ENCODE assay signal across 28 cellular contexts in genomic region chr17:80660527-80661198, GRCh38.
DNase-seq lines count a peak whose midpoint lies in the region; ATAC-seq, FAIRE-seq and TF ChIP-seq lines count a peak whose summit lies in the region.
"Had no signal": no experiment of that assay in that cellular context is flagged by ENCODE, and none has a peak within 500 bp of the region (broad histone marks: within the 10 kb centered on the region; RNA-seq: fewer than 3 reads in every experiment).

No MANE protein-coding gene starts in this region.

- 70% methylated on average over 11 of the region's 13 CpGs for WGBS in K562 (ENCODE audit: insufficient coverage, low coverage, missing lambda C conversion rate)

- peak overlapping the region; percentile 18 for H3K27ac Mint-ChIP-seq in activated naive CD4-positive, alpha-beta T cell treated with anti-CD3 and anti-CD28 coated beads, Interleukin-2, amount 50 U/mL, for 24 hours
- H3K27ac Mint-ChIP-seq in activated naive CD4-positive, alpha-beta T cell treated with anti-CD3 and anti-CD28 coated beads, Interleukin-2, amount 50 U/mL, for 72 hours: no peak overlapping the region
- H3K27ac Mint-ChIP-seq: activated B cell treated with CpG ODN at 0.5 μM for 24 hours, B cell, mesothelial cell of epicardium, progenitor cell of endocrine pancreas, type B pancreatic cell had no signal

- intact Hi-C loops in HCT116 (cut with micrococcal nuclease): no loop called here
- intact Hi-C loops in K562 (cut with micrococcal nuclease): no loop called here

- no peaks in the 10 kb centered on the region for H3K36me3 ChIP-seq in HCT116 (ENCODE audit: control insufficient read depth in 1 of 2, insufficient read depth in 2 of 2, low read length in 2 of 2)
- no peaks in the 10 kb centered on the region for H3K36me3 ChIP-seq in K562 (ENCODE audit: control insufficient read depth, insufficient read depth, low read length)
- no peaks in the 10 kb centered on the region for H3K36me3 ChIP-seq in osteoblast (ENCODE audit: insufficient read depth, low read length)
- H3K36me3 ChIP-seq: sigmoid colon had no signal

- H3K4me3 ChIP-seq in HCT116 (replicated peaks in 1 of 2; ENCODE audit: low read depth in 1 of 2, low read length in 2 of 2): no peak overlapping the region
- H3K4me3 ChIP-seq in K562: no peak overlapping the region
- H3K4me3 ChIP-seq in osteoblast (ENCODE audit: insufficient read depth, low read length): no peak overlapping the region
- H3K4me3 ChIP-seq: sigmoid colon had no signal

- no peak for DNase-seq in activated naive CD4-positive, alpha-beta T cell treated with anti-CD3 and anti-CD28 coated beads, Interleukin-2, amount 50 U/mL, for 72 hours (ENCODE audit: low spot score in 2 of 2)
- no peak for DNase-seq in HCT116 (ENCODE audit: low read depth, low spot score)
- peak; percentile 28 to 57 (median 38) for DNase-seq in K562 (ENCODE audit: extremely low read depth in 1 of 4, low spot score in 3 of 4)
- peak; percentile 36 for DNase-seq in osteoblast (ENCODE audit: insufficient read length, low spot score, missing footprints)
- DNase-seq in NCI-H748 treated with DMSO at 0.1 percent for 48 hours (lab: John Stamatoyannopoulos, UW): no peak
- DNase-seq in COLO668 (lab: John Stamatoyannopoulos, UW; ENCODE audit: unreplicated experiment): no peak
- no peak for DNase-seq in NCI-H1930 (lab: John Stamatoyannopoulos, UW)
- DNase-seq: activated B cell treated with CpG ODN at 0.5 μM for 24 hours; activated CD4-positive, alpha-beta T cell treated with anti-CD3 and anti-CD28 coated beads, Interleukin-2, amount 50 U/mL, for 1 hour; dermis blood vessel endothelial cell; head of caudate nucleus; IMR-90; kidney; NCI-H146; NCI-H2107; NCI-H345; SHP77 treated with DMSO at 0.1 percent for 48 hours; sigmoid colon; stimulated activated CD4-positive, alpha-beta T cell treated with anti-CD3 and anti-CD28 coated beads, Interleukin-12 subunit alpha, Interleukin-12 subunit beta, amount 100 ng/mL, for 4 hours; stimulated activated CD4-positive, alpha-beta T cell treated with anti-CD3 and anti-CD28 coated beads, Interleukin-2, amount 100 ng/mL, for 48 hours had no signal

- RAD21 ChIA-PET in HCT116 (lab: Charles Lee; ENCODE audit: low non-redundant PET in 1 of 2, low total read pairs in 2 of 2, uncharacterized antibody in 2 of 2, unreplicated experiment in 2 of 2): no interaction called here

- peaks cover 76% of the 10 kb centered on the region for H3K4me1 Mint-ChIP-seq in activated naive CD4-positive, alpha-beta T cell treated with anti-CD3 and anti-CD28 coated beads, Interleukin-2, amount 50 U/mL, for 24 hours

- POLR2A ChIA-PET in HCT116 (lab: Charles Lee): no interaction called here
- POLR2A ChIA-PET in K562 (lab: Yijun Ruan, JAX): interaction anchor here (0.6 kb wide), 3 partner anchors 22 to 90 kb away, joined by 3 read pairs; no protein-coding TSS in a partner anchor

- TF ChIP-seq RAD21 in HCT116 (IDR thresholded peaks at IDR 0.05; ENCODE audit: low read depth) (no peak), K562 (CRISPR knock-in tag; conservative IDR thresholded peaks at IDR 0.05 in 1 of 2, IDR thresholded peaks at IDR 0.05 in 1 of 2) (no peak)

- H2AFZ ChIP-seq in HCT116 (ENCODE audit: low read depth, low read length, poor library complexity, severe bottlenecking) (no peak overlapping the region), K562 (ENCODE audit: low read depth, low read length) (no peak overlapping the region), osteoblast (ENCODE audit: low read length) (no peak overlapping the region)

- H3K27me3 Mint-ChIP-seq in activated naive CD4-positive, alpha-beta T cell treated with anti-CD3 and anti-CD28 coated beads, Interleukin-2, amount 50 U/mL, for 24 hours: no peaks in the 10 kb centered on the region
- H3K27me3 Mint-ChIP-seq: activated B cell treated with CpG ODN at 0.5 μM for 24 hours; B cell; central memory CD8-positive, alpha-beta T cell; progenitor cell of endocrine pancreas; type B pancreatic cell had no signal

- peaks cover 7% of the 10 kb centered on the region; the same call in 1 of the 2 replicates for H4K20me1 ChIP-seq in HCT116 (ENCODE audit: insufficient read depth)
- H4K20me1 ChIP-seq in K562 (replicated peaks; ENCODE audit: control insufficient read depth, insufficient read depth, low read length): peaks cover 9% of the 10 kb centered on the region
- peaks cover 29% of the 10 kb centered on the region for H4K20me1 ChIP-seq in osteoblast (ENCODE audit: insufficient read depth, low read length)

- no peak overlapping the region for H3K4me2 ChIP-seq in HCT116 (ENCODE audit: low read length)
- no peak overlapping the region for H3K4me2 ChIP-seq in K562 (ENCODE audit: insufficient read depth, low read length)
- H3K4me2 ChIP-seq in osteoblast (ENCODE audit: insufficient read depth, low read length): no peak overlapping the region

- H3K27ac ChIP-seq in HCT116 (ENCODE audit: low read depth, low read length): no peak overlapping the region
- H3K27ac ChIP-seq in K562 (ENCODE audit: extremely low read depth, low read depth, low read length): no peak overlapping the region
- H3K27ac ChIP-seq in osteoblast (ENCODE audit: low read depth, low read length): no peak overlapping the region
- H3K27ac ChIP-seq: sigmoid colon had no signal

- H3K9me2 ChIP-seq in HCT116 (ENCODE audit: insufficient read depth): no peaks in the 10 kb centered on the region

- peaks cover 4% of the 10 kb centered on the region for H3K36me3 Mint-ChIP-seq in activated naive CD4-positive, alpha-beta T cell treated with anti-CD3 and anti-CD28 coated beads, Interleukin-2, amount 50 U/mL, for 24 hours
- peaks cover 18 to 49% of the 10 kb centered on the region in 2 donors for H3K36me3 Mint-ChIP-seq in activated naive CD4-positive, alpha-beta T cell treated with anti-CD3 and anti-CD28 coated beads, Interleukin-2, amount 50 U/mL, for 72 hours

- H3K27me3 ChIP-seq in HCT116 (ENCODE audit: insufficient read depth, low read length) (no peaks in the 10 kb centered on the region), K562 (ENCODE audit: control insufficient read depth in 2 of 2, insufficient read depth in 2 of 2, low read length in 2 of 2) (no peaks in the 10 kb centered on the region), osteoblast (ENCODE audit: insufficient read depth, low read length) (no peaks in the 10 kb centered on the region)
- H3K27me3 ChIP-seq: sigmoid colon had no signal

- in situ Hi-C loops in K562 (cut with MboI): no loop called here

- 0 out of 6 replicates have a peak, but pooled peaks of 2 of the 3 experiments have one; percentile 8 to 12 for TF ChIP-seq CTCF in HCT116 (IDR thresholded peaks at IDR 0.05 in 2 of 3, conservative IDR thresholded peaks at IDR 0.05 in 1 of 3; ENCODE audit: borderline replicate concordance in 1 of 3, insufficient read depth in 1 of 3, low read depth in 2 of 3, low read length in 2 of 3)
- TF ChIP-seq CTCF in K562 (IDR thresholded peaks at IDR 0.05 in 2 of 3, conservative IDR thresholded peaks at IDR 0.05 in 1 of 3; ENCODE audit: insufficient read depth in 2 of 3, low read depth in 1 of 3, low read length in 3 of 3): peak; percentile 14 to 23 (median 21); a peak in 1 of 6 replicates
- TF ChIP-seq CTCF in osteoblast (IDR thresholded peaks at IDR 0.05; ENCODE audit: extremely low read depth, low read depth, low read length): no peak

- TF ChIP-seq POLR2A in HCT116 (IDR thresholded peaks at IDR 0.05; ENCODE audit: borderline replicate concordance, extremely low read depth, insufficient read depth, insufficient read length) (no peak), K562 (conservative IDR thresholded peaks at IDR 0.05) (no peak)

- peaks cover 83% of the 10 kb centered on the region for H3K79me2 ChIP-seq in HCT116 (ENCODE audit: insufficient read depth, low read length)
- peaks cover 64% of the 10 kb centered on the region for H3K79me2 ChIP-seq in K562 (ENCODE audit: control insufficient read depth, insufficient read depth, low read length)
- peaks cover 73% of the 10 kb centered on the region for H3K79me2 ChIP-seq in osteoblast (ENCODE audit: insufficient read depth, low read length)

- no peak for TF ChIP-seq EP300 in K562 (IDR thresholded peaks at IDR 0.05; ENCODE audit: low read length)

- no peaks in the 10 kb centered on the region for H3K9me3 Mint-ChIP-seq in activated naive CD4-positive, alpha-beta T cell treated with anti-CD3 and anti-CD28 coated beads, Interleukin-2, amount 50 U/mL, for 24 hours
- H3K9me3 Mint-ChIP-seq in activated naive CD4-positive, alpha-beta T cell treated with anti-CD3 and anti-CD28 coated beads, Interleukin-2, amount 50 U/mL, for 72 hours: peaks cover 4 to 22% of the 10 kb centered on the region in 2 donors
- H3K9me3 Mint-ChIP-seq: type B pancreatic cell had no signal

- no peaks in the 10 kb centered on the region for H3K9me1 ChIP-seq in K562 (ENCODE audit: control insufficient read depth, insufficient read depth, low read length)

- H3K4me1 ChIP-seq in HCT116 (ENCODE audit: control insufficient read depth in 1 of 2, insufficient read depth in 2 of 2, low read length in 2 of 2) (no peaks in the 10 kb centered on the region), K562 (replicated peaks in 1 of 2; ENCODE audit: control insufficient read depth in 2 of 2, insufficient read depth in 2 of 2, low read length in 2 of 2) (peaks cover 20% of the 10 kb centered on the region in 2 experiments), osteoblast (ENCODE audit: insufficient read depth, low read length) (no peaks in the 10 kb centered on the region)

- CTCF ChIA-PET in HCT116 (lab: Charles Lee): interaction anchor here (1.4 kb wide), 1 partner anchor 11 kb away, joined by 4 read pairs; no protein-coding TSS in a partner anchor
- CTCF ChIA-PET in K562 (lab: Yijun Ruan, JAX; ENCODE audit: low intra/inter-chr PET ratio): interaction anchor here (1.1 kb wide), 1 partner anchor 234 kb away, joined by 3 read pairs; no protein-coding TSS in a partner anchor

- FAIRE-seq in K562 (lab: Jason Lieb, UNC): no peak
- FAIRE-seq: GM12891, kidney, RCC 7860 had no signal

- no peak overlapping the region for H3K4me3 Mint-ChIP-seq in activated naive CD4-positive, alpha-beta T cell treated with anti-CD3 and anti-CD28 coated beads, Interleukin-2, amount 50 U/mL, for 24 hours
- H3K4me3 Mint-ChIP-seq: activated B cell treated with CpG ODN at 0.5 μM for 24 hours; B cell; central memory CD8-positive, alpha-beta T cell; mesothelial cell of epicardium; type B pancreatic cell had no signal

- H3K9me3 ChIP-seq in HCT116 (ENCODE audit: control insufficient read depth in 1 of 2, insufficient read depth in 1 of 2, low read depth in 1 of 2, low read length in 2 of 2) (peaks cover 6 to 11% of the 10 kb centered on the region in 2 experiments; a peak in 2 of 4 replicates), K562 (replicated peaks; ENCODE audit: control insufficient read depth, insufficient read depth, low read depth, low read length) (no peaks in the 10 kb centered on the region), osteoblast (ENCODE audit: low read depth, low read length) (no peaks in the 10 kb centered on the region)

- H3K9ac ChIP-seq in HCT116 (ENCODE audit: low read length) (no peak overlapping the region), K562 (ENCODE audit: insufficient read depth in 1 of 2, low read depth in 2 of 2, low read length in 2 of 2) (no peak overlapping the region; a peak in 1 of 4 replicates)

- no peak for ATAC-seq in activated naive CD4-positive, alpha-beta T cell treated with anti-CD3 and anti-CD28 coated beads, Interleukin-2, amount 50 U/mL, for 72 hours
- ATAC-seq in HCT116 (no peak), K562 (peak; percentile 65)

- BruUV-seq in HCT116 (replicated peaks; lab: Mats Ljungman, UMichigan) (no TSS peak), K562 (replicated peaks; lab: Mats Ljungman, UMichigan) (no TSS peak)

Comparison
In these comparisons a context has a peak if more than half of its experiments do, and no peak if none do; other contexts are left out.
1. DNase-seq: peak in K562 (4 of 4) and osteoblast (single experiment); none in activated naive CD4-positive, alpha-beta T cell treated with anti-CD3 and anti-CD28 coated beads, Interleukin-2, amount 50 U/mL, for 72 hours (0 of 2), HCT116 (single experiment), NCI-H748 treated with DMSO at 0.1 percent for 48 hours (single experiment), COLO668 (single experiment) and NCI-H1930 (0 of 2).